In genomic region chr1:101288491-101288944, GRCh38 we compare ENCODE assay signal across 8 cellular contexts. TPM values are rescaled to one million over a fixed set of nuclear protein-coding genes. Genes with fewer than 3 reads are reported as not detected.
DNase-seq lines count a peak whose midpoint lies in the region; ATAC-seq and TF ChIP-seq lines count a peak whose summit lies in the region.

No MANE protein-coding gene starts in this region.

- no peak overlapping the region for H3K4me3 Mint-ChIP-seq in WTC11

- ATAC-seq in HG02884 (IDR thresholded peaks at IDR 0.05; ENCODE audit: unreplicated experiment) = peak; percentile 37
- peak; percentile 75 for ATAC-seq in WTC11
- ATAC-seq in left colon = peak; percentile 95

- intact Hi-C loops in left colon (cut with DNase I, micrococcal nuclease) = loop anchor here (2.0 to 10.0 kb wide), 2 partner anchors 364 to 368 kb away; no protein-coding TSS in a partner anchor

- CTCF ChIA-PET in WTC11 (lab: Charles Lee) = interaction anchor here (0.6 to 2.6 kb wide), 32 partner anchors 9 to 420 kb away, joined by 3 to 25 read pairs (median 4); no protein-coding TSS in a partner anchor

- POLR2A ChIA-PET in WTC11 (lab: Charles Lee) = no interaction called here

- H3K27me3 Mint-ChIP-seq in WTC11 (ENCODE audit: low read depth) = no peaks in the 10 kb centered on the region

- peak; percentile 82 for TF ChIP-seq CTCF in WTC11 (IDR thresholded peaks at IDR 0.05)

- no peaks in the 10 kb centered on the region for H3K36me3 Mint-ChIP-seq in WTC11

- peaks cover 20% of the 10 kb centered on the region for H3K4me1 Mint-ChIP-seq in WTC11

- no peak overlapping the region for H3K27ac Mint-ChIP-seq in WTC11

- peaks cover 7% of the 10 kb centered on the region for H3K9me3 Mint-ChIP-seq in WTC11

- DNase-seq in NOMO-1 (lab: John Stamatoyannopoulos, UW; ENCODE audit: unreplicated experiment in 2 of 2) (peak; percentile 12 to 61), NOMO-1 treated with dmso at 0.1 percent for 144 hours (lab: John Stamatoyannopoulos, UW; ENCODE audit: unreplicated experiment) (no peak), NCI-H2107 (lab: John Stamatoyannopoulos, UW) (peak; percentile 88), WTC11 (ENCODE audit: low spot score) (peak; percentile 56), cerebellar cortex (ENCODE audit: low spot score) (peak; percentile 87), left colon (peak; percentile 42 to 57)
- peak; percentile 43 to 60 (median 51) for DNase-seq in stimulated activated CD4-positive, alpha-beta T cell treated with anti-CD3 and anti-CD28 coated beads, TNF-alpha, amount 100 ng/mL, for 24 hours (ENCODE audit: low read depth in 3 of 3)

TF ChIP-seq in WTC11, 78 proteins besides CTCF, POLR2A, EP300 and RAD21:
- TF ChIP-seq ZNF396 (CRISPR knock-in tag; IDR thresholded peaks at IDR 0.05; ENCODE audit: borderline replicate concordance) = no peak

RNA-seq across cellular contexts. Expression of gene S1PR1, which starts 51.7 kb away (rescaled TPM):
- total RNA-seq in WTC11 (2021) (3.2 to 3.4 TPM (median 3.2 TPM) in 3 replicates), left colon (1 to 10 TPM; 7.1 to 9.6 TPM)

Comparison
In these comparisons a context has a peak if more than half of its experiments do, and no peak if none do; other contexts are left out.
1. ATAC-seq: peak in every context shown above with its lines; median percentile 95 in left colon; 75 in WTC11; 37 in HG02884.